Comparison of ENCODE assay signal across 8 cellular contexts in the genomic region with DNA sequence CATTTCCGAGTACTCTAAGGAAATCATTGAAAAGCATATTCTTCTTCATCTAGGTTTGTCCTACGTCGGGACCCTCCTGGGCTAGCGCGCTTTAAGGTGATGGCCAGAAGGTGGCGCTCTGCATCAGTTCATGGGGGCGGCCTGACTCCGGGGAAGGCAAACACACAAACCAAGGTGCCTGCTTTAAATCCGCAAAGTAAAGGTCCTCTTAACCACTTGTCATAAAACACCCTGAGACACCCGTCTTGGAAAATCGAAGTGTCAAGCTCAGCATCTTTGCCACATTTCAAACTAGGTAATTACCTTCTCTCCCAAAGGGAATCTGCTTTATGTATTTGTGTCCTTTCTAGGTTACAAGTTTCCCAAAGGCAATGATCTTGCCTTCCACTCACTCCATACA. TPM values are rescaled to one million over a fixed set of nuclear protein-coding genes. Genes with fewer than 3 reads are reported as not detected.
DNase-seq lines count a peak whose midpoint lies in the region; ATAC-seq and TF ChIP-seq lines count a peak whose summit lies in the region.

No MANE protein-coding gene starts in this region.

- H3K9me3 Mint-ChIP-seq in activated CD4-positive, alpha-beta T cell treated with anti-CD3 and anti-CD28 coated beads for 36 hours (ENCODE audit: low read depth): no peaks in the 10 kb centered on the region
- H3K9me3 Mint-ChIP-seq in chondrocyte (ENCODE audit: low read depth): no peaks in the 10 kb centered on the region

- no peaks in the 10 kb centered on the region for H3K4me1 Mint-ChIP-seq in activated CD4-positive, alpha-beta T cell treated with anti-CD3 and anti-CD28 coated beads for 36 hours
- no peaks in the 10 kb centered on the region for H3K4me1 Mint-ChIP-seq in chondrocyte (ENCODE audit: low read depth)

- H3K4me3 ChIP-seq in right lobe of liver: no peak overlapping the region

- peaks cover 32% of the 10 kb centered on the region for H3K27me3 Mint-ChIP-seq in activated CD4-positive, alpha-beta T cell treated with anti-CD3 and anti-CD28 coated beads for 36 hours
- H3K27me3 Mint-ChIP-seq in chondrocyte (ENCODE audit: low read depth): peaks cover 78% of the 10 kb centered on the region

- no peaks in the 10 kb centered on the region for H3K27me3 ChIP-seq in right lobe of liver

- POLR2A ChIA-PET in activated CD4-positive, alpha-beta T cell treated with anti-CD3 and anti-CD28 coated beads for 36 hours (lab: Charles Lee): no interaction called here

- ATAC-seq in HG03095 (IDR thresholded peaks at IDR 0.05; ENCODE audit: unreplicated experiment) (peak; percentile 64), right lobe of liver (peak; percentile 85 to 92 (median 88)), HG03432 (IDR thresholded peaks at IDR 0.05; ENCODE audit: unreplicated experiment) (no peak)
- peak; percentile 88 for ATAC-seq in activated CD4-positive, alpha-beta T cell treated with anti-CD3 and anti-CD28 coated beads for 36 hours

- H3K4me1 ChIP-seq in right lobe of liver: peaks cover 0 to 11% (median 0%) of the 10 kb centered on the region in 4 donors

- intact Hi-C loops in activated CD4-positive, alpha-beta T cell treated with anti-CD3 and anti-CD28 coated beads for 36 hours (cut with DNase I, micrococcal nuclease): loop anchor here (1.0 to 10.0 kb wide), 7 partner anchors 49 to 501 kb away; a partner anchor contains a TSS
- intact Hi-C loops in right lobe of liver (cut with DNase I): loop anchor here (10.0 kb wide), 1 partner anchor 107 kb away; no protein-coding TSS in a partner anchor

- H3K27ac Mint-ChIP-seq in activated CD4-positive, alpha-beta T cell treated with anti-CD3 and anti-CD28 coated beads for 36 hours: no peak overlapping the region
- no peak overlapping the region for H3K27ac Mint-ChIP-seq in chondrocyte (ENCODE audit: unreplicated experiment)

- TF ChIP-seq CTCF in chondrocyte (IDR thresholded peaks at IDR 0.05): peak; percentile 96
- TF ChIP-seq CTCF in right lobe of liver (IDR thresholded peaks at IDR 0.05): peak; percentile 82 to 97 (median 94)

- CTCF ChIA-PET in activated CD4-positive, alpha-beta T cell treated with anti-CD3 and anti-CD28 coated beads for 36 hours (lab: Charles Lee): interaction anchor here (0.6 to 4.8 kb wide), 28 partner anchors 9 to 439 kb away, joined by 3 to 37 read pairs (median 4); no protein-coding TSS in a partner anchor

- no peak overlapping the region for H3K4me3 Mint-ChIP-seq in activated CD4-positive, alpha-beta T cell treated with anti-CD3 and anti-CD28 coated beads for 36 hours
- H3K4me3 Mint-ChIP-seq in chondrocyte (ENCODE audit: unreplicated experiment): no peak overlapping the region

- no peaks in the 10 kb centered on the region for H3K36me3 ChIP-seq in right lobe of liver

- H3K36me3 Mint-ChIP-seq in activated CD4-positive, alpha-beta T cell treated with anti-CD3 and anti-CD28 coated beads for 36 hours (ENCODE audit: low read depth): no peaks in the 10 kb centered on the region
- no peaks in the 10 kb centered on the region for H3K36me3 Mint-ChIP-seq in chondrocyte (ENCODE audit: low read depth)

- no peak overlapping the region for H3K27ac ChIP-seq in right lobe of liver

- DNase-seq in GM04504 (ENCODE audit: low read depth) (peak; percentile 17), NCI-H345 (lab: John Stamatoyannopoulos, UW) (peak; percentile 77), chondrocyte (ENCODE audit: low spot score) (no peak), right lobe of liver (peak; percentile 78 to 79 (median 78))
- DNase-seq in activated CD4-positive, alpha-beta T cell treated with anti-CD3 and anti-CD28 coated beads for 36 hours: peak; percentile 88
- peak; percentile 56 to 61 (median 58) for DNase-seq in stimulated activated CD4-positive, alpha-beta T cell treated with anti-CD3 and anti-CD28 coated beads, TNF-alpha, amount 100 ng/mL, for 4 hours (ENCODE audit: low read depth in 3 of 3)

- 3% methylated on average over 9 of the region's 11 CpGs for WGBS in right lobe of liver (ENCODE audit: insufficient coverage, low coverage, low lambda C conversion rate, missing lambda C conversion rate)

- no peaks in the 10 kb centered on the region for H3K9me3 ChIP-seq in right lobe of liver

- TF ChIP-seq POLR2A in right lobe of liver (IDR thresholded peaks at IDR 0.05): no peak

RNA-seq across cellular contexts. Expression of a gene that starts 34.0 kb away (rescaled TPM):
- not detected for total RNA-seq in activated CD4-positive, alpha-beta T cell treated with anti-CD3 and anti-CD28 coated beads for 36 hours
- total RNA-seq in chondrocyte (0.53 TPM in 1 of 3 replicates, not detected in the others), right lobe of liver (1 to 10 TPM; 3.6 to 7.6 (median 4.9) TPM)
